Comparison of ENCODE assay signal across 23 cellular contexts in the genomic region with DNA sequence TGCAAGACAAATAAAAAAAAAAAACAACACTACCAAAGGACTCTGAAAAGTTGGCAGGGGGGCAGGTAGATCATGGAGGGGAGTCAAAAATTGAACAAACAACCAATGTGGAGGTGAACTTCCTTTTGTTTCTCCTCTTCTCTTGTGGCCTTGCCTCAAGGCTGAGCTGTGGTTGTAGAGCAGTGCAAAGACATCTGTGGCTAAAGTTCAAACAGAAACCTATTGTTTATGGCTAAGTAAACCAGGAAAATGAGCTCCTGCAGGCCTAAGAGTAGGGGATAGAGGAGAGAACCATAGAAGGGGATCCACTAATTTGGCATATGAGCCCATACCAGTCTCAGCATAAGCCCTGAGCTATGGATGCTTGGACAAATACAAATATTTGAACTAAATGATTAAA. TPM values are rescaled to one million over a fixed set of nuclear protein-coding genes. Genes with fewer than 3 reads are reported as not detected.
"Had no signal": no experiment of that assay in that cellular context is flagged by ENCODE, and none has a peak within 500 bp of the region (broad histone marks: within the 10 kb centered on the region; RNA-seq: fewer than 3 reads in every experiment).

No MANE protein-coding gene starts in this region.

- H3K4me3 ChIP-seq: adrenal gland, lung, right atrium auricular region, tibial nerve, uterus had no signal

- ATAC-seq: activated CD8-positive, alpha-beta T cell treated with anti-CD3 and anti-CD28 coated beads for 36 hours; activated T-cell treated with anti-CD3 and anti-CD28 coated beads, Interleukin-2, amount 50 U/mL, for 4 hours; effector memory CD8-positive, alpha-beta T cell; foreskin keratinocyte; left cardiac atrium had no signal

- H3K4me1 ChIP-seq: adrenal gland, foreskin keratinocyte, right atrium auricular region, tibial nerve, uterus had no signal

- DNase-seq: activated CD8-positive, alpha-beta T cell treated with anti-CD3 and anti-CD28 coated beads for 36 hours; activated effector memory CD4-positive, alpha-beta T cell treated with Interleukin-2 at 50 U/mL for 16 hours; activated naive CD4-positive, alpha-beta T cell treated with anti-CD3 and anti-CD28 coated beads, Interleukin-2, amount 50 U/mL, for 16 hours; activated T-cell treated with anti-CD3 and anti-CD28 coated beads, Interleukin-2, amount 50 U/mL, for 4 hours; adrenal gland; dermis blood vessel endothelial cell; effector memory CD8-positive, alpha-beta T cell; foreskin keratinocyte; head of caudate nucleus; left cardiac atrium; nephron progenitor cell; occipital lobe; small intestine; stimulated activated CD4-positive, alpha-beta T cell treated with anti-CD3 and anti-CD28 coated beads, Interleukin-4, amount 100 ng/mL, for 24 hours; stimulated activated naive CD4-positive, alpha-beta T cell; uterus; WERI-Rb-1 had no signal

- H3K27me3 ChIP-seq: adrenal gland, right atrium auricular region, uterus had no signal

- H3K27ac ChIP-seq: adrenal gland, foreskin keratinocyte, right atrium auricular region, tibial nerve, uterus, WERI-Rb-1 had no signal

- H3K9me3 ChIP-seq: adrenal gland, right atrium auricular region had no signal

- H3K36me3 ChIP-seq: adrenal gland, right atrium auricular region, tibial nerve, uterus, WERI-Rb-1 had no signal

RNA-seq across cellular contexts. Expression of gene EGR4, which starts 40.2 kb away (rescaled TPM):
- total RNA-seq: chondrocyte, dermis blood vessel endothelial cell, foreskin keratinocyte, left cardiac atrium, lung, occipital lobe, posterior vena cava, subcutaneous adipose tissue, tibial nerve, uterus had no signal
